12 cellular contexts compared by ENCODE assay signal in genomic region chr3:123084192-123084591, GRCh38. TPM values are rescaled to one million over a fixed set of nuclear protein-coding genes. Genes with fewer than 3 reads are reported as not detected.
DNase-seq lines count a peak whose midpoint lies in the region; ATAC-seq and TF ChIP-seq lines count a peak whose summit lies in the region.
"Had no signal": no experiment of that assay in that cellular context is flagged by ENCODE, and none has a peak within 500 bp of the region (broad histone marks: within the 10 kb centered on the region; RNA-seq: fewer than 3 reads in every experiment).

No MANE protein-coding gene starts in this region.

- no peaks in the 10 kb centered on the region for H3K9me3 ChIP-seq in right atrium auricular region
- no peaks in the 10 kb centered on the region for H3K9me3 ChIP-seq in fibroblast of lung (ENCODE audit: control insufficient read depth, insufficient read depth, low read depth, low read length)
- no peaks in the 10 kb centered on the region for H3K9me3 ChIP-seq in muscle layer of colon (ENCODE audit: low read length)
- no peaks in the 10 kb centered on the region for H3K9me3 ChIP-seq in upper lobe of right lung
- H3K9me3 ChIP-seq: uterus had no signal

- H3K27me3 ChIP-seq in right atrium auricular region (no peaks in the 10 kb centered on the region), fibroblast of lung (ENCODE audit: control insufficient read depth, insufficient read depth, low read length) (no peaks in the 10 kb centered on the region), muscle layer of colon (ENCODE audit: control insufficient read depth in 1 of 2, insufficient read depth in 2 of 2, low read length in 2 of 2) (no peaks in the 10 kb centered on the region), upper lobe of right lung (no peaks in the 10 kb centered on the region)
- H3K27me3 ChIP-seq: uterus had no signal

- DNase-seq in Right ventricle myocardium inferior (ENCODE audit: missing footprints) (peak; percentile 68), right atrium auricular region (ENCODE audit: low spot score) (no peak), fibroblast of lung (ENCODE audit: low read depth in 2 of 2) (peak in 1 of 2 donors; percentile 20), upper lobe of right lung (no peak), NCI-H526 treated with DMSO at 0.1 percent for 48 hours (lab: John Stamatoyannopoulos, UW) (no peak), germinal center (ENCODE audit: low spot score) (no peak)
- DNase-seq: activated CD8-positive, alpha-beta memory T cell treated with anti-CD3 and anti-CD28 coated beads, Interleukin-2, amount 50 U/mL, for 4 hours; COR-L47; foreskin melanocyte; uterus had no signal

- no peaks in the 10 kb centered on the region for H3K36me3 ChIP-seq in right atrium auricular region
- no peaks in the 10 kb centered on the region for H3K36me3 ChIP-seq in fibroblast of lung (ENCODE audit: control insufficient read depth, insufficient read depth, low read length)
- no peaks in the 10 kb centered on the region for H3K36me3 ChIP-seq in muscle layer of colon (ENCODE audit: insufficient read depth, low read length)
- no peaks in the 10 kb centered on the region for H3K36me3 ChIP-seq in upper lobe of right lung
- H3K36me3 ChIP-seq: uterus had no signal

- peaks cover 64% of the 10 kb centered on the region for H3K79me2 ChIP-seq in fibroblast of lung (ENCODE audit: control insufficient read depth, insufficient read depth, low read length)

- no peak overlapping the region for H3K27ac ChIP-seq in right atrium auricular region
- H3K27ac ChIP-seq in fibroblast of lung (ENCODE audit: insufficient read depth, low read length): no peak overlapping the region
- H3K27ac ChIP-seq in muscle layer of colon (ENCODE audit: low read depth, low read length): peak overlapping the region; percentile 62
- H3K27ac ChIP-seq in upper lobe of right lung: no peak overlapping the region
- H3K27ac ChIP-seq: uterus had no signal

- H3K4me3 ChIP-seq in right atrium auricular region: no peak overlapping the region
- no peak overlapping the region for H3K4me3 ChIP-seq in fibroblast of lung (replicated peaks in 1 of 4; ENCODE audit: control extremely low read depth in 1 of 4, insufficient read depth in 1 of 4, low read depth in 3 of 4, low read length in 4 of 4)
- H3K4me3 ChIP-seq in muscle layer of colon (ENCODE audit: low read depth in 1 of 2, low read length in 2 of 2): no peak overlapping the region
- no peak overlapping the region for H3K4me3 ChIP-seq in upper lobe of right lung
- H3K4me3 ChIP-seq: uterus had no signal

- intact Hi-C loops in Right ventricle myocardium inferior (cut with DNase I): no loop called here
- intact Hi-C loops in upper lobe of right lung (cut with DNase I): no loop called here

- H4K20me1 ChIP-seq in fibroblast of lung (ENCODE audit: control insufficient read depth, extremely low read depth, insufficient read depth, low read length): peaks cover 4% of the 10 kb centered on the region

- ATAC-seq in Right ventricle myocardium inferior: peak; percentile 76
- peak; percentile 60 for ATAC-seq in upper lobe of right lung
- ATAC-seq in HG03342 (IDR thresholded peaks at IDR 0.05; ENCODE audit: unreplicated experiment): no peak

- H3K4me1 ChIP-seq in right atrium auricular region (peaks cover 0 to 91% of the 10 kb centered on the region in 2 donors), fibroblast of lung (ENCODE audit: control insufficient read depth, extremely low read depth, insufficient read depth, low read length) (peaks cover 28% of the 10 kb centered on the region), muscle layer of colon (ENCODE audit: insufficient read depth, low read length) (peaks cover 83% of the 10 kb centered on the region), upper lobe of right lung (peaks cover 55% of the 10 kb centered on the region)

- TF ChIP-seq CTCF in right atrium auricular region (IDR thresholded peaks at IDR 0.05): no peak
- TF ChIP-seq CTCF in fibroblast of lung (conservative IDR thresholded peaks at IDR 0.05 in 1 of 2, IDR thresholded peaks at IDR 0.05 in 1 of 2; ENCODE audit: low read depth in 1 of 2, low read length in 2 of 2): no peak
- no peak for TF ChIP-seq CTCF in upper lobe of right lung (IDR thresholded peaks at IDR 0.05)

- H3K9ac ChIP-seq in fibroblast of lung (ENCODE audit: insufficient read depth, low read length) (no peak overlapping the region), muscle layer of colon (ENCODE audit: low read length) (no peak overlapping the region)

- H3K4me2 ChIP-seq in fibroblast of lung (ENCODE audit: extremely low read depth, insufficient read depth, low read length): peak overlapping the region; percentile 45

- H2AFZ ChIP-seq in fibroblast of lung (ENCODE audit: low read length): no peak overlapping the region

RNA-seq across cellular contexts. Expression of gene PDIA5, which starts 17.4 kb away (rescaled TPM):
- 5.7 TPM for total RNA-seq in Right ventricle myocardium inferior
- total RNA-seq in right atrium auricular region: 1 to 10 TPM; 8.0 to 9.0 TPM
- total RNA-seq in fibroblast of lung: 19.3 and 27.9 TPM in 2 replicates
- polyA plus RNA-seq in fibroblast of lung: 32.7 and 51.4 TPM in 2 replicates
- 35.3 and 49.9 TPM in 2 replicates for polyA plus RNA-seq in fibroblast of lung (2012)
- polyA minus RNA-seq in fibroblast of lung (ENCODE audit: low replicate concordance): 5.9 and 14.3 TPM in 2 replicates
- total RNA-seq in upper lobe of right lung: 33.6 TPM

RNA-seq across cellular contexts. Expression of gene SEMA5B, which starts 56.6 kb away (rescaled TPM):
- total RNA-seq in Right ventricle myocardium inferior: 5.2 TPM
- total RNA-seq in right atrium auricular region: 1 to 10 TPM in 1 of 2 donors, under 1 TPM in 1; 0.51 to 3.5 TPM
- not detected in 2 replicates for total RNA-seq in fibroblast of lung
- not detected in 2 replicates for polyA plus RNA-seq in fibroblast of lung
- not detected in 2 replicates for polyA plus RNA-seq in fibroblast of lung (2012)
- polyA minus RNA-seq in fibroblast of lung (ENCODE audit: low replicate concordance): not detected in 2 replicates
- 2.3 TPM for total RNA-seq in upper lobe of right lung
